ENCODE assay signal across 6 cellular contexts in the genomic region with DNA sequence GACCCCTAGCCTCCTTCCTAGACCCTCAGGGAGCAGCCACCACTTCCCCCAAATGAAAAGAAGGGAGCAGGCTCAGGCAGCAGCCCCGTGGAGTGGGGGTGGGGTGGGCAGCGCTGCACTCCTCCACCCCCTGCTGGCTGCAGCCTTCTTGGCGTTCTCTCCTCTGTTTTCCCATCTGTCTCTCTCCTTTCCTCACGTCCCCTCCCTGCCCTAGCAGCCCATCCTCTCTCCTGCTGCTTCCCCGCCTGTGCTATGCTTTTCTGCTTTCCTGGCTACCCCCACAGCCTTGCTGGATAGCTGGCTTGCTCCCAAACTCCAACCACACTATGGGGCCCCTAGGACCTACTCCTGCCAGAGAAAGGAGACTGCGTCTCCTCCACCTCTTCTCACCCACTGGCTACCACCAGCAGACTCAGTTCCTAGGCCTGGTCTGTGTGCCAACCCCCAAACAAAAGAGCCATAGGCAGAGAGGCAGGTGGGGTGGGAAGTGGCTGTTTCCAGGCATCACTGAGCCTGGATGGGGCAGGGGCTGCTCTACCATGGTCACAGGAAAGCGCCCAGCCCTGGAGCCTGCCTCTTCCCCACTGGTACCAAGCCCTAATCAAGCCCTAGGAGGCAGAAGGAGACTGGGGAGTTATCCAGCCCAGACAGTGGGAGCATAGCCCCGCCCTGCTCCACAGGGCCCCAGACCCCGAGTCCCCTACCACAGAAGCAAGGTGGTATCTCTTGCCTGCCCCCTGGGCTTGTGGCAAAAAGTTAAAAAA. TPM values are rescaled to one million over a fixed set of nuclear protein-coding genes. Genes with fewer than 3 reads are reported as not detected.
A peak's percentile ranks its signal among the peaks of the same experiment; 100 is the strongest.
DNase-seq lines count a peak whose midpoint lies in the region; ATAC-seq and TF ChIP-seq lines count a peak whose summit lies in the region.

No MANE protein-coding gene starts in this region.

- H3K27me3 Mint-ChIP-seq in CD4-positive, alpha-beta T cell: no peaks in the 10 kb centered on the region

- CTCF ChIA-PET in CD4-positive, alpha-beta T cell (lab: Charles Lee): no interaction called here

- no peak overlapping the region for H3K4me3 Mint-ChIP-seq in CD4-positive, alpha-beta T cell

- DNase-seq in DMS53 (lab: John Stamatoyannopoulos, UW) (peak; percentile 12), DMS53 treated with DMSO at 0.1 percent for 48 hours (lab: John Stamatoyannopoulos, UW; ENCODE audit: unreplicated experiment) (no peak), anterior cingulate cortex (lab: John Stamatoyannopoulos, UW) (peak in 42 of 58 donors; percentile 7 to 74 (median 46)), skeletal muscle cell (ENCODE audit: low read depth) (peak; percentile 74), NCI-H2196 treated with DMSO at 0.1 percent for 48 hours (lab: John Stamatoyannopoulos, UW; ENCODE audit: unreplicated experiment) (no peak)
- DNase-seq in CD4-positive, alpha-beta T cell: no peak

- intact Hi-C loops in CD4-positive, alpha-beta T cell (cut with DNase I, micrococcal nuclease): no loop called here

- no peaks in the 10 kb centered on the region for H3K9me3 Mint-ChIP-seq in CD4-positive, alpha-beta T cell

- H3K27ac Mint-ChIP-seq in CD4-positive, alpha-beta T cell: no peak overlapping the region

- no peak for TF ChIP-seq CTCF in CD4-positive, alpha-beta T cell (IDR thresholded peaks at IDR 0.05)

- POLR2A ChIA-PET in CD4-positive, alpha-beta T cell (lab: Charles Lee): interaction anchor here (0.9 kb wide), 1 partner anchor 13 kb away, joined by 3 read pairs; no protein-coding TSS in a partner anchor

- no peaks in the 10 kb centered on the region for H3K27me3 ChIP-seq in CD4-positive, alpha-beta T cell (ENCODE audit: control insufficient read depth, insufficient read depth, low read length)

- H3K4me3 ChIP-seq in skeletal muscle cell (ENCODE audit: low read depth, low read length): no peak overlapping the region

- no peak overlapping the region for H3K27ac ChIP-seq in CD4-positive, alpha-beta T cell (ENCODE audit: low read depth, low read length)

- no peak for ATAC-seq in CD4-positive, alpha-beta T cell (ENCODE audit: poor library complexity)

- no peaks in the 10 kb centered on the region for H3K9me3 ChIP-seq in CD4-positive, alpha-beta T cell (ENCODE audit: control insufficient read depth, low read length)

- peaks cover 10% of the 10 kb centered on the region for H3K4me1 Mint-ChIP-seq in CD4-positive, alpha-beta T cell (ENCODE audit: low read depth)

- H3K36me3 Mint-ChIP-seq in CD4-positive, alpha-beta T cell (ENCODE audit: low read depth): no peaks in the 10 kb centered on the region

RNA-seq across cellular contexts. Expression of gene DISP2, which starts 3.4 kb away (rescaled TPM):
- under 1 TPM; 0.03 to 0.06 TPM for total RNA-seq in CD4-positive, alpha-beta T cell

RNA-seq across cellular contexts. Expression of gene PHGR1, which starts 3.8 kb away (rescaled TPM):
- total RNA-seq in CD4-positive, alpha-beta T cell: not detected

RNA-seq across cellular contexts. Expression of gene CCDC9B, which starts 13.9 kb away (rescaled TPM):
- total RNA-seq in CD4-positive, alpha-beta T cell: 1 to 10 TPM; 1.0 to 1.5 TPM

RNA-seq across cellular contexts. Expression of gene KNSTRN, which starts 27.9 kb away (rescaled TPM):
- 1 to 10 TPM; 2.8 to 3.0 TPM for total RNA-seq in CD4-positive, alpha-beta T cell

RNA-seq across cellular contexts. Expression of gene INAFM2, which starts 31.1 kb away (rescaled TPM):
- 1 to 10 TPM; 6.8 to 7.0 TPM for total RNA-seq in CD4-positive, alpha-beta T cell

Comparison
In these comparisons a context has a peak if more than half of its experiments do, and no peak if none do; other contexts are left out.
1. DNase-seq: peak in DMS53 (single experiment), anterior cingulate cortex (42 of 58) and skeletal muscle cell (single experiment); none in DMS53 treated with DMSO at 0.1 percent for 48 hours (single experiment), CD4-positive, alpha-beta T cell (0 of 10) and NCI-H2196 treated with DMSO at 0.1 percent for 48 hours (single experiment).